ENCODE assay signal across 8 cellular contexts in the genomic region with DNA sequence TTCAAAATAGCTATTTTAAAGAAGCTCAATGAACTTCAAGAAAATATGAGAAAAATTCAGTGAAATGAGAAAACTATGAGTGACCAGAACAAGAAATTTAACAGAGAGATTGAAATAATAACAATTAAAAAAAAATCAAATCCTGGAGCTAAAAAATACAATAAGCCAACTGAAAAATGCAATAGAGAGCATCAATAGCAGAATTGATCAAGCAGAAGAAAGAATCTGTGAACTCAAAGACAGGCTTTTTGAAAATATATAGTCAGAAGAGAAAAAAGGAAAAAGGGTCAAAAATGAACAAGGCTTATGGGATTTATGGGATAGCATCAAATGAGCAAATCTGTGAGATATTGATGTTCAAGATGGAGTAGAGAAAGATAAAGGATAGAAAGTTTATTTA.
"Had no signal": no experiment of that assay in that cellular context is flagged by ENCODE, and none has a peak within 500 bp of the region (broad histone marks: within the 10 kb centered on the region; RNA-seq: fewer than 3 reads in every experiment).

No MANE protein-coding gene starts in this region.

- ATAC-seq: GM12878 had no signal

- H3K4me3 ChIP-seq: GM12878 had no signal

- DNase-seq: GDM1, GF-D8 had no signal

- FAIRE-seq: G401.6, GM12878, GM12891, GM12892, GM18507, GM19239 had no signal
